In genomic region chr18:46630160-46630559, GRCh38 we compare ENCODE assay signal across 1 cellular context.
TF ChIP-seq lines count a peak whose summit lies in the region.

No MANE protein-coding gene starts in this region.

TF ChIP-seq in IMR-90, 13 proteins besides CTCF, POLR2A, EP300 and RAD21:
- TF ChIP-seq MAFK (IDR thresholded peaks at IDR 0.05; ENCODE audit: low read depth, low read length), result no peak
